Comparison of ENCODE assay signal across 8 cellular contexts in the genomic region with DNA sequence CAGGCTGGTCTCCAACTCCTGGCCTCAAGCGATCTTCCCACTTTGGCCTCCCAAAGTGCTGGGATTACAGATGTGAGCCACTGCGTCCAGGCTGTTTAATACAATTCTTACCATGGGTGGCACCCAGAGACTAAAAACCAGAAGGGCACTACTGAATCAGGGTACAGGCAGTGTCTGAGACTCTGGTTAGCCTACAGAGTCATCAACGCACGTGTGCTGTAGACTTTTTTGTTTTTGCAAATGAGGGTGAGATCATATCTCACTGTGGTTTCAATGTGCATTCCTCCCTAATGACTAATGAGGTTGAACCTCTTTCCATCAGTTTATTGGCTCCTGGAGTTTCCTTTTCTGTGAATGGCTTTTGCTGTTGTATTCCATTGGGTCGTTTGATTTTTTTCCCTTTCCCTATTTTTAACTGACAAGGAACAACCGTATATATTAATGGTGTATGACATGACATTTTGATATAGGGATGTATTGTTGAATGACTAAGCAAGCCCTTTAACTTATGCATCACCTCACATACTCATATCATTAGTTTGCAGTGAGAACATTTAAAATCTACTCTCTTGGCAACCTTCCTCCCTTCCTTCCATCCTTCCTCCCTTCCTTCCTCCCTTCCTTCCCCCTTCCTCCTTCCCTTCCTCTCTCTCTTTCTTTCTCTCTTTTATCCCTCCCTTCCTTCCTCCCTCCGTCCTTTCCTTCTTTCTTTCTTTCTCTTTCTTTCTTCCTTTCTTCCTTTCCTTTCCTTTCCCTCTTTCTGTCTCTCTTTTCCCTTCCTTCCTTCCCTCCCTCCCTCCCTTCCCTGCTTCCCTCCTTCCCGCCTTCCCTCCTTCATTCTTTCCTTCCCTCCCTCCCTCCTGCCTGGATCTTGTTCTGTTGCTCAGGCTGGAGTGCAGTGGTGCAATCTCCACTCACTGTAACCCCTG. TPM values are rescaled to one million over a fixed set of nuclear protein-coding genes. Genes with fewer than 3 reads are reported as not detected.
DNase-seq lines count a peak whose midpoint lies in the region; ATAC-seq lines count a peak whose summit lies in the region.

No MANE protein-coding gene starts in this region.

- no peak overlapping the region for H3K27ac ChIP-seq in mesendoderm (ENCODE audit: low read depth, low read length)

- no peak overlapping the region for H3K4ac ChIP-seq in mesendoderm (ENCODE audit: low read depth, low read length)

- DNase-seq in activated naive CD4-positive, alpha-beta T cell treated with Interleukin-2 at 50 U/mL for 16 hours = peak; percentile 24
- no peak for DNase-seq in activated naive CD4-positive, alpha-beta T cell treated with anti-CD3 and anti-CD28 coated beads, Interleukin-2, amount 50 U/mL, for 16 hours
- DNase-seq in NOMO-1 treated with dmso at 0.1 percent for 144 hours (lab: John Stamatoyannopoulos, UW; ENCODE audit: unreplicated experiment) = peak; percentile 33
- DNase-seq in brain pericyte (ENCODE audit: low read depth, low spot score) = peak; percentile 53
- DNase-seq in mesendoderm = peak; percentile 93
- DNase-seq in NCI-H1105 (lab: John Stamatoyannopoulos, UW) = no peak
- DNase-seq in iPS-NIHi11 (ENCODE audit: low spot score) = no peak

- H3K9ac ChIP-seq in mesendoderm (ENCODE audit: low read length) = no peak overlapping the region

- peak overlapping the region; percentile 23 for H3K18ac ChIP-seq in mesendoderm (ENCODE audit: low read length)

- H4K8ac ChIP-seq in mesendoderm (ENCODE audit: low read depth, low read length) = no peak overlapping the region

- no peak overlapping the region for H2BK15ac ChIP-seq in mesendoderm (replicated peaks; ENCODE audit: low read depth)

- no peak overlapping the region for H3K4me2 ChIP-seq in mesendoderm (ENCODE audit: low read length)

- H3K79me2 ChIP-seq in mesendoderm (ENCODE audit: control insufficient read depth, insufficient read depth, low read length) = no peaks in the 10 kb centered on the region

- no peaks in the 10 kb centered on the region for H3K27me3 ChIP-seq in mesendoderm (ENCODE audit: insufficient read depth, low read length, poor library complexity)

- H3K79me1 ChIP-seq in mesendoderm (ENCODE audit: low read length) = no peaks in the 10 kb centered on the region

- H4K5ac ChIP-seq in mesendoderm (ENCODE audit: low read length) = no peak overlapping the region

- H3K36me3 ChIP-seq in mesendoderm (ENCODE audit: control insufficient read depth, insufficient read depth, low read length) = no peaks in the 10 kb centered on the region

- no peak overlapping the region for H3K56ac ChIP-seq in mesendoderm (ENCODE audit: low read length)

- no peak overlapping the region for H2BK5ac ChIP-seq in mesendoderm (ENCODE audit: low read length)

- H3K23ac ChIP-seq in mesendoderm (ENCODE audit: low read length) = no peak overlapping the region

- no peak overlapping the region for H3K4me3 ChIP-seq in mesendoderm (ENCODE audit: low read length)

- H3K4me1 ChIP-seq in mesendoderm (ENCODE audit: control insufficient read depth, low read depth, low read length) = peaks cover 2% of the 10 kb centered on the region

- no peak overlapping the region for H2BK120ac ChIP-seq in mesendoderm (ENCODE audit: low read depth, low read length)

- no CpG with 5 or more reads among the region's 8 CpGs for WGBS in mesendoderm (ENCODE audit: extremely low coverage, insufficient coverage, low lambda C conversion rate)

- no peak overlapping the region for H2AK5ac ChIP-seq in mesendoderm (ENCODE audit: low read length)

- peak; percentile 86 for ATAC-seq in HG02798 (IDR thresholded peaks at IDR 0.05; ENCODE audit: poor library complexity, unreplicated experiment)

RNA-seq across cellular contexts. Expression of a gene that starts 9.3 kb away (rescaled TPM):
- polyA plus RNA-seq in mesendoderm (2013, experiment 1 of 2) = not detected
- not detected for polyA plus RNA-seq in mesendoderm (2013, experiment 2 of 2)

RNA-seq across cellular contexts. Expression of a gene that starts 9.4 kb away (rescaled TPM):
- polyA plus RNA-seq in mesendoderm (2013, experiment 1 of 2) = 1.6 TPM
- 1.5 TPM for polyA plus RNA-seq in mesendoderm (2013, experiment 2 of 2)

RNA-seq across cellular contexts. Expression of a gene that starts 20.9 kb away (rescaled TPM):
- polyA plus RNA-seq in mesendoderm (2013, experiment 1 of 2) = 12.6 TPM
- polyA plus RNA-seq in mesendoderm (2013, experiment 2 of 2) = 12.9 TPM

Comparison
In these comparisons a context has a peak if more than half of its experiments do, and no peak if none do; other contexts are left out.
1. DNase-seq: peak in activated naive CD4-positive, alpha-beta T cell treated with Interleukin-2 at 50 U/mL for 16 hours (single experiment), NOMO-1 treated with dmso at 0.1 percent for 144 hours (single experiment), brain pericyte (single experiment) and mesendoderm (single experiment); none in activated naive CD4-positive, alpha-beta T cell treated with anti-CD3 and anti-CD28 coated beads, Interleukin-2, amount 50 U/mL, for 16 hours (single experiment), NCI-H1105 (single experiment) and iPS-NIHi11 (single experiment).